In genomic region chr2:177056540-177056939, GRCh38 we compare ENCODE assay signal across 16 cellular contexts.
DNase-seq lines count a peak whose midpoint lies in the region; TF ChIP-seq lines count a peak whose summit lies in the region.
"Had no signal": no experiment of that assay in that cellular context is flagged by ENCODE, and none has a peak within 500 bp of the region (broad histone marks: within the 10 kb centered on the region; RNA-seq: fewer than 3 reads in every experiment).

No MANE protein-coding gene starts in this region.

- TF ChIP-seq CTCF in GM12875 (IDR thresholded peaks at IDR 0.05; ENCODE audit: borderline replicate concordance, insufficient read depth, low read depth, low read length) (peak; percentile 18; the same call in 1 of the 2 replicates), choroid plexus epithelial cell (conservative IDR thresholded peaks at IDR 0.05; ENCODE audit: low read depth, low read length) (peak; percentile 11), neural progenitor cell (IDR thresholded peaks at IDR 0.05) (peak; percentile 55)

- H3K4me3 Mint-ChIP-seq in neural progenitor cell, result no peak overlapping the region
- H3K4me3 Mint-ChIP-seq: CD4-positive, alpha-beta T cell; T-helper 17 cell had no signal

- H3K9ac ChIP-seq in neural progenitor cell, result no peak overlapping the region

- no peak overlapping the region for H3K27ac Mint-ChIP-seq in neural progenitor cell
- H3K27ac Mint-ChIP-seq: CD4-positive, alpha-beta T cell; T-helper 17 cell had no signal

- H3K9me3 Mint-ChIP-seq in neural progenitor cell, result no peaks in the 10 kb centered on the region
- H3K9me3 Mint-ChIP-seq: CD4-positive, alpha-beta T cell had no signal

- no peak overlapping the region for H3K4me2 ChIP-seq in neural progenitor cell

- H3K27me3 ChIP-seq in neural progenitor cell, result no peaks in the 10 kb centered on the region
- H3K27me3 ChIP-seq: cardiac muscle cell, suprapubic skin had no signal

- no peak overlapping the region for H3K27ac ChIP-seq in neural progenitor cell
- H3K27ac ChIP-seq: cardiac muscle cell, suprapubic skin had no signal

- H3F3A ChIP-seq in neural progenitor cell (ENCODE audit: low read depth), result no peaks in the 10 kb centered on the region

- no peak overlapping the region for H3K4me3 ChIP-seq in GM12875 (ENCODE audit: low read depth, low read length)
- H3K4me3 ChIP-seq in choroid plexus epithelial cell (ENCODE audit: low read depth, low read length), result no peak overlapping the region
- H3K4me3 ChIP-seq in neural progenitor cell, result no peak overlapping the region
- H3K4me3 ChIP-seq: cardiac muscle cell, mucosa of descending colon, suprapubic skin had no signal

- peak overlapping the region; percentile 69 for H2AFZ ChIP-seq in neural progenitor cell (replicated peaks)

- no peaks in the 10 kb centered on the region for H3K79me2 ChIP-seq in neural progenitor cell (ENCODE audit: low read depth)

- H4K20me1 ChIP-seq in neural progenitor cell (ENCODE audit: low read depth), result no peaks in the 10 kb centered on the region

- H3K36me3 ChIP-seq in neural progenitor cell, result no peaks in the 10 kb centered on the region
- H3K36me3 ChIP-seq: cardiac muscle cell, suprapubic skin had no signal

- DNase-seq in M059J (ENCODE audit: low read depth) (peak; percentile 7), choroid plexus epithelial cell (ENCODE audit: low read depth) (no peak), neural progenitor cell (ENCODE audit: low spot score) (peak; percentile 40), germinal center (ENCODE audit: low spot score) (no peak), pons (ENCODE audit: low spot score) (no peak), putamen (ENCODE audit: low spot score) (no peak), EL (no peak)
- DNase-seq: activated effector memory CD4-positive, alpha-beta T cell treated with anti-CD3 and anti-CD28 coated beads, Interleukin-2, amount 50 U/mL, for 16 hours; CD4-positive, alpha-beta T cell; mucosa of descending colon; NCI-H2029; right cardiac atrium; T-helper 17 cell had no signal

- H3K36me3 Mint-ChIP-seq in neural progenitor cell, result no peaks in the 10 kb centered on the region

- H3K4me1 Mint-ChIP-seq in neural progenitor cell, result peaks cover 17% of the 10 kb centered on the region
- H3K4me1 Mint-ChIP-seq: T-helper 17 cell had no signal

- no peaks in the 10 kb centered on the region for H3K9me3 ChIP-seq in neural progenitor cell (ENCODE audit: low read depth)
- H3K9me3 ChIP-seq: mucosa of descending colon, suprapubic skin had no signal

- no peaks in the 10 kb centered on the region for H3K27me3 Mint-ChIP-seq in neural progenitor cell (ENCODE audit: insufficient read depth, low read depth)

- H3K4me1 ChIP-seq in neural progenitor cell, result peaks cover 13% of the 10 kb centered on the region
- H3K4me1 ChIP-seq: suprapubic skin had no signal

Comparison
In these comparisons a context has a peak if more than half of its experiments do, and no peak if none do; other contexts are left out.
1. DNase-seq: peak in M059J (single experiment) and neural progenitor cell (single experiment); none in choroid plexus epithelial cell (single experiment), germinal center (single experiment), pons (single experiment), putamen (single experiment) and EL (single experiment).
2. Peak in every context shown above with its lines, with median percentiles within 50 percentile points of each other: CTCF ChIP-seq.